20 cellular contexts compared by ENCODE assay signal in genomic region chr4:150781108-150781663, GRCh38.
DNase-seq lines count a peak whose midpoint lies in the region; ATAC-seq and TF ChIP-seq lines count a peak whose summit lies in the region.
"Had no signal": no experiment of that assay in that cellular context is flagged by ENCODE, and none has a peak within 500 bp of the region (broad histone marks: within the 10 kb centered on the region; RNA-seq: fewer than 3 reads in every experiment).

No MANE protein-coding gene starts in this region.

- intact Hi-C loops in Right ventricle myocardium inferior (cut with DNase I): no loop called here
- intact Hi-C loops in right cardiac atrium (cut with DNase I): no loop called here
- intact Hi-C loops in tibial artery (cut with DNase I; ENCODE audit: low total_unique reads): no loop called here

- DNase-seq in Right ventricle myocardium inferior (ENCODE audit: missing footprints): no peak
- no peak for DNase-seq in right cardiac atrium
- peak; percentile 0 for DNase-seq in NCI-H510A (lab: John Stamatoyannopoulos, UW)
- peak; percentile 92 for DNase-seq in WERI-Rb-1
- no peak for DNase-seq in tibial artery
- no peak for DNase-seq in HT-29 (ENCODE audit: low spot score)
- no peak for DNase-seq in left lobe of liver (ENCODE audit: low spot score)
- DNase-seq: C1 segment of cervical spinal cord; CD8-positive, alpha-beta T cell; DMS153; GOT3; HCEC 1CT; Kasumi-1; NCI-H187; NCI-H446; NK-92 treated with Interleukin-12 subunit alpha and Interleukin-12 subunit beta, amount 100 ng/mL, for 24 hours had no signal

- H3K27ac ChIP-seq in right cardiac atrium (ENCODE audit: low read length) (no peak overlapping the region), WERI-Rb-1 (peak overlapping the region; percentile 43), tibial artery (peak overlapping the region; percentile 49 to 62)
- H3K27ac ChIP-seq: 22Rv1, RWPE1 had no signal

- WGBS in right cardiac atrium: 97% methylated on average over 12 of the region's 12 CpGs

- H3K4me1 ChIP-seq in right cardiac atrium (ENCODE audit: control insufficient read depth, insufficient read depth, low read length) (no peaks in the 10 kb centered on the region), tibial artery (peaks cover 0 to 20% (median 5%) of the 10 kb centered on the region in 4 donors)

- ATAC-seq in Right ventricle myocardium inferior (peak; percentile 81), right cardiac atrium (no peak), left lobe of liver (no peak), HG03139 (IDR thresholded peaks at IDR 0.05; ENCODE audit: unreplicated experiment) (no peak)
- ATAC-seq: CD8-positive, alpha-beta T cell had no signal

- H3K27me3 ChIP-seq in right cardiac atrium (ENCODE audit: control insufficient read depth, insufficient read depth) (no peaks in the 10 kb centered on the region), WERI-Rb-1 (ENCODE audit: insufficient read depth, low read depth, severe bottlenecking) (no peaks in the 10 kb centered on the region), tibial artery (no peaks in the 10 kb centered on the region)
- H3K27me3 ChIP-seq: SJCRH30 had no signal

- TF ChIP-seq CTCF in WERI-Rb-1 (IDR thresholded peaks at IDR 0.05; ENCODE audit: low read depth, low read length) (no peak), tibial artery (IDR thresholded peaks at IDR 0.05) (no peak)

- H3K4me3 ChIP-seq in right cardiac atrium (ENCODE audit: low read length) (no peak overlapping the region), WERI-Rb-1 (ENCODE audit: low read depth, low read length) (no peak overlapping the region), tibial artery (no peak overlapping the region)

- H3K36me3 ChIP-seq in WERI-Rb-1 (no peaks in the 10 kb centered on the region), tibial artery (no peaks in the 10 kb centered on the region)
- H3K36me3 ChIP-seq: SJCRH30 had no signal

- H3K9me3 ChIP-seq in right cardiac atrium (ENCODE audit: control insufficient read depth, low read length) (no peaks in the 10 kb centered on the region), WERI-Rb-1 (ENCODE audit: severe bottlenecking) (no peaks in the 10 kb centered on the region), tibial artery (no peaks in the 10 kb centered on the region)
- H3K9me3 ChIP-seq: SJCRH30 had no signal

Comparison
In these comparisons a context has a peak if more than half of its experiments do, and no peak if none do; other contexts are left out.
1. DNase-seq: peak in NCI-H510A (single experiment) and WERI-Rb-1 (single experiment); none in Right ventricle myocardium inferior (single experiment), right cardiac atrium (0 of 3), tibial artery (0 of 2), HT-29 (single experiment) and left lobe of liver (single experiment).